Comparison of ENCODE assay signal across 13 cellular contexts in the genomic region with DNA sequence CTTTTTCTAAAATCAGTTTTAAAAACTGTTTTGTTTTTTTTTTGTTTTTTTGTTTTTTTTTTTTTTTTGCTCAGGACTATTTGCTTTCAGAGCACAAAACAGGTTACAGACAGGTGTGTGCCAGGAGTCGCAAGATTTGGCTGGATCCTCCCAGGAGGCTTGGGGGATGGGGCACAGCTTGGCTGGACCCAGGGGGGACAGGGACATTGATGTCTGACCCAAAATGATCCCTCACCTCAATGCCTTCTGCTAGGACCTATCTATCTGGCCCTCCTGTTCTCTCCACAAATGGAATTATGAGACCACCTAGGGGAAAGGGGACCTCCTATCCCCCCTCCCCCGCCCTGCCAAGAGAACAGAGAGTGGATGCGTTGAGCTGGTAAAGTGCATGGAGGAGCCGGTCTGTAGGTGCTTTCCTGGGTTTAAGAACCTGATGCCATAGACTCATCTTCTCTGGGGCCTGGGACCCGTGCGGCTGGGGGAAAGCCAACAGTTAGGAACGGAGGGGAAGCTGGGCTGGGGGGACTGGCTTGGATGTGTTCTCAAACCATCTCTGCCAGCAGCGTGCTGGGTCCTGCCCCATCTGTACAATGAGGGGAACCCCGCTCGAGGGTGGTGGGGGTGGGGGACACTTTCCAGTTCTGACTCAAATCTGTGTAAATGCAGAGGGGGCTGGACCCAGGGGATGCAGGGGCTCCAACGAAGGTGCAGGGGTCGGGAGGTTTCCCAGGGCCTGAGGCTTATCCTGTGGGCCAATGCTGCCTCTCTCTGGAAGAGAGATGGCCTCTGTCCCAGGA. TPM values are rescaled to one million over a fixed set of nuclear protein-coding genes. Genes with fewer than 3 reads are reported as not detected.
A peak's percentile ranks its signal among the peaks of the same experiment; 100 is the strongest.
DNase-seq lines count a peak whose midpoint lies in the region; ATAC-seq, FAIRE-seq and TF ChIP-seq lines count a peak whose summit lies in the region.
"Had no signal": no experiment of that assay in that cellular context is flagged by ENCODE, and none has a peak within 500 bp of the region (broad histone marks: within the 10 kb centered on the region; RNA-seq: fewer than 3 reads in every experiment).

No MANE protein-coding gene starts in this region.

- DNase-seq in right lobe of liver (peak; percentile 1 to 36 (median 31)), HepG2 (ENCODE audit: low spot score) (no peak), islet precursor cell (peak; percentile 41), ureter (ENCODE audit: low spot score) (peak; percentile 38), body of pancreas (no peak), activated gamma-delta T cell treated with Interleukin-2 at 50 U/mL for 16 hours (no peak), KG1 (lab: John Stamatoyannopoulos, UW) (no peak)
- DNase-seq in activated CD4-positive, alpha-beta T cell treated with anti-CD3 and anti-CD28 coated beads, Interleukin-2, amount 50 U/mL, for 48 hours = peak; percentile 21 to 37
- DNase-seq: DMS79, NCI-H146, sigmoid colon, SW 1271 had no signal

- FAIRE-seq in HepG2 (lab: Jason Lieb, UNC) = no peak

- H3K36me3 ChIP-seq in right lobe of liver (no peaks in the 10 kb centered on the region), HepG2 (replicated peaks in 1 of 2; ENCODE audit: control insufficient read depth in 1 of 2, insufficient read depth in 2 of 2, low read length in 2 of 2) (no peaks in the 10 kb centered on the region), body of pancreas (replicated peaks in 1 of 2; ENCODE audit: insufficient read depth in 1 of 2, low read depth in 2 of 2) (no peaks in the 10 kb centered on the region)
- H3K36me3 ChIP-seq: sigmoid colon had no signal

- TF ChIP-seq POLR2A in right lobe of liver (IDR thresholded peaks at IDR 0.05) = no peak
- no peak for TF ChIP-seq POLR2A in HepG2 (IDR thresholded peaks at IDR 0.05; ENCODE audit: insufficient read depth in 1 of 2, low read depth in 2 of 2, low read length in 2 of 2)
- no peak for TF ChIP-seq POLR2A in body of pancreas (IDR thresholded peaks at IDR 0.05)

- TF ChIP-seq CTCF in right lobe of liver (IDR thresholded peaks at IDR 0.05) (no peak), HepG2 (CRISPR knock-in tag; IDR thresholded peaks at IDR 0.05) (no peak), body of pancreas (IDR thresholded peaks at IDR 0.05) (no peak)

- POLR2A ChIA-PET in HepG2 (lab: Yijun Ruan, JAX) = no interaction called here

- H3K9me3 ChIP-seq in right lobe of liver = no peaks in the 10 kb centered on the region
- no peaks in the 10 kb centered on the region for H3K9me3 ChIP-seq in HepG2 (ENCODE audit: low read length)
- no peaks in the 10 kb centered on the region for H3K9me3 ChIP-seq in body of pancreas
- H3K9me3 ChIP-seq: sigmoid colon had no signal

- no peak for TF ChIP-seq RAD21 in HepG2 (CRISPR knock-in tag; IDR thresholded peaks at IDR 0.05)

- intact Hi-C loops in right lobe of liver (cut with DNase I) = loop anchor here in 1 of 2 donors (10.0 kb wide), 1 partner anchor 46 kb away; no protein-coding TSS in a partner anchor
- intact Hi-C loops in HepG2 (cut with micrococcal nuclease; ENCODE audit: unreplicated experiment) = no loop called here
- intact Hi-C loops in body of pancreas (cut with DNase I) = no loop called here

- no peak overlapping the region for H3K27ac ChIP-seq in right lobe of liver
- no peak overlapping the region for H3K27ac ChIP-seq in HepG2 (ENCODE audit: extremely low read length, insufficient read depth, low read length)
- H3K27ac ChIP-seq in body of pancreas = no peak overlapping the region
- H3K27ac ChIP-seq: sigmoid colon had no signal

- H3K9ac ChIP-seq in HepG2 (ENCODE audit: insufficient read depth, low read depth, low read length) = no peak overlapping the region

- TF ChIP-seq EP300 in HepG2 (IDR thresholded peaks at IDR 0.05; ENCODE audit: low read depth in 2 of 2, low read length in 2 of 2) (no peak), HepG2 (CRISPR knock-in tag; IDR thresholded peaks at IDR 0.05; ENCODE audit: borderline replicate concordance) (no peak)

- BruUV-seq in HepG2 (replicated peaks; lab: Mats Ljungman, UMichigan) = no TSS peak

- no peaks in the 10 kb centered on the region for H3K27me3 ChIP-seq in right lobe of liver
- peaks cover 3 to 23% of the 10 kb centered on the region in 2 experiments; a peak in 4 of 5 replicates for H3K27me3 ChIP-seq in HepG2 (ENCODE audit: control insufficient read depth in 1 of 2, insufficient read depth in 2 of 2, low read length in 2 of 2)
- H3K27me3 ChIP-seq in body of pancreas = peaks cover 0 to 4% of the 10 kb centered on the region in 2 donors

- H3K4me1 ChIP-seq in right lobe of liver = no peaks in the 10 kb centered on the region
- no peaks in the 10 kb centered on the region; the same call in 1 of the 2 replicates for H3K4me1 ChIP-seq in HepG2 (ENCODE audit: insufficient read depth, low read length)
- no peaks in the 10 kb centered on the region for H3K4me1 ChIP-seq in body of pancreas
- H3K4me1 ChIP-seq: sigmoid colon had no signal

- 67% methylated on average over 9 of the region's 12 CpGs for WGBS in right lobe of liver (ENCODE audit: insufficient coverage, low coverage, low lambda C conversion rate, missing lambda C conversion rate)
- WGBS in HepG2 (ENCODE audit: low lambda C conversion rate) = 54% methylated on average over 2 of the region's 12 CpGs
- 59 to 69% methylated on average over 11 to 12 of the region's 12 CpGs for WGBS in body of pancreas, 2 donors

- no peaks in the 10 kb centered on the region for H3K79me2 ChIP-seq in HepG2 (ENCODE audit: insufficient read depth, low read length)

- H4K20me1 ChIP-seq in HepG2 (ENCODE audit: insufficient read depth, low read length) = no peaks in the 10 kb centered on the region

- ATAC-seq in right lobe of liver (no peak), HepG2 (no peak), body of pancreas (no peak)
- ATAC-seq: naive thymus-derived CD4-positive, alpha-beta T cell had no signal

- H3K4me3 ChIP-seq in right lobe of liver (no peak overlapping the region), HepG2 (replicated peaks in 1 of 3; ENCODE audit: insufficient read depth in 1 of 3, low read depth in 2 of 3, low read length in 3 of 3) (no peak overlapping the region), body of pancreas (no peak overlapping the region)
- H3K4me3 ChIP-seq: sigmoid colon had no signal

- no peak overlapping the region for H2AFZ ChIP-seq in HepG2 (ENCODE audit: low read length)

- H3K4me2 ChIP-seq in HepG2 (ENCODE audit: low read depth, low read length) = no peak overlapping the region

- in situ Hi-C loops in HepG2 (cut with HindIII; ENCODE audit: extremely low pct_ligation_motif_present, low pct_unique_long_range_greater_than_20kb) = no loop called here

- CTCF ChIA-PET in HepG2 (lab: Yijun Ruan, JAX; ENCODE audit: low intra/inter-chr PET ratio, low total read pairs) = no interaction called here

TF ChIP-seq in HepG2, 621 proteins besides CTCF, POLR2A, EP300 and RAD21:
- TF ChIP-seq FLYWCH1 (CRISPR knock-in tag; IDR thresholded peaks at IDR 0.05) (no peak), ZBTB3 (CRISPR knock-in tag; IDR thresholded peaks at IDR 0.05; ENCODE audit: borderline replicate concordance, low read depth) (no peak), TCF7 (IDR thresholded peaks at IDR 0.05; ENCODE audit: low read depth) (no peak), MAFG (CRISPR knock-in tag; IDR thresholded peaks at IDR 0.05) (no peak), ZNF747 (CRISPR knock-in tag; IDR thresholded peaks at IDR 0.05; ENCODE audit: borderline replicate concordance) (no peak), ZNF788 (CRISPR knock-in tag; IDR thresholded peaks at IDR 0.05; ENCODE audit: borderline replicate concordance) (no peak), ZSCAN22 (CRISPR knock-in tag; IDR thresholded peaks at IDR 0.05) (no peak)

RNA-seq across cellular contexts. Expression of gene RUNX3, which starts 28.9 kb away (rescaled TPM):
- 1 to 10 TPM in 3 of 6 experiments, under 1 TPM in 3; 0.46 to 3.1 (median 0.84) TPM for total RNA-seq in right lobe of liver
- 0.04 TPM in 1 of 2 replicates, not detected in the other for total RNA-seq in HepG2 (2016; rRNA removed; fragmentation: Illumina TruSeq; extraction: Trizol)
- not detected in 2 replicates for total RNA-seq in HepG2 (2016; cell fraction: cytosol; rRNA removed; fragmentation: Illumina TruSeq; extraction: Trizol; ENCODE audit: low read depth)
- 0.04 and 0.06 TPM in 2 replicates for total RNA-seq in HepG2 (2016; cell fraction: insoluble cytoplasmic fraction; rRNA removed; fragmentation: Illumina TruSeq; extraction: Trizol)
- 0.07 TPM in 1 of 2 replicates, not detected in the other for total RNA-seq in HepG2 (2016; cell fraction: membrane; rRNA removed; fragmentation: Illumina TruSeq; extraction: Trizol)
- not detected in 2 replicates for total RNA-seq in HepG2 (2016; cell fraction: nucleus; rRNA removed; fragmentation: Illumina TruSeq; extraction: Trizol)
- 0.17 and 0.22 TPM in 2 replicates for polyA plus RNA-seq in HepG2 (2011; rRNA removed)
- 0.12 and 0.21 TPM in 2 replicates for polyA plus RNA-seq in HepG2 (2011; cell fraction: cytosol; rRNA removed)
- 0.26 and 0.35 TPM in 2 replicates for polyA plus RNA-seq in HepG2 (2011; cell fraction: nucleus; rRNA removed)
- 0.67 and 0.68 TPM in 2 replicates for polyA plus RNA-seq in HepG2 (2012)
- polyA plus RNA-seq in HepG2 (2016; cell fraction: cytosol; fragmentation: Illumina TruSeq; extraction: Trizol; ENCODE audit: low read depth) = 0.07 TPM in 1 of 2 replicates, not detected in the other
- polyA plus RNA-seq in HepG2 (2016; cell fraction: insoluble cytoplasmic fraction; fragmentation: Illumina TruSeq; extraction: Trizol; ENCODE audit: low read depth) = 0.05 and 0.15 TPM in 2 replicates
- polyA plus RNA-seq in HepG2 (2016; cell fraction: membrane; fragmentation: Illumina TruSeq; extraction: Trizol; ENCODE audit: low read depth) = 0.09 and 0.14 TPM in 2 replicates
- polyA plus RNA-seq in HepG2 (2016; cell fraction: nucleus; fragmentation: Illumina TruSeq; extraction: Trizol; ENCODE audit: insufficient read depth, low read depth) = 0.19 TPM in 1 of 2 replicates, not detected in the other
- 0.74 TPM in 1 of 2 replicates, not detected in the other for polyA minus RNA-seq in HepG2 (2011; rRNA and poly(A)+ RNA removed; ENCODE audit: low replicate concordance)
- polyA minus RNA-seq in HepG2 (2011; cell fraction: cytosol; rRNA and poly(A)+ RNA removed) = 0.18 and 0.89 TPM in 2 replicates
- polyA minus RNA-seq in HepG2 (2011; cell fraction: nucleus; rRNA and poly(A)+ RNA removed) = 0.12 TPM in 1 of 2 replicates, not detected in the other
- 5.3 TPM for total RNA-seq in ureter
- under 1 TPM in 1 of 2 donors, not detected in 1; 0.26 TPM for total RNA-seq in body of pancreas

Comparison
In these comparisons a context has a peak if more than half of its experiments do, and no peak if none do; other contexts are left out.
1. DNase-seq: peak in right lobe of liver (3 of 3), activated CD4-positive, alpha-beta T cell treated with anti-CD3 and anti-CD28 coated beads, Interleukin-2, amount 50 U/mL, for 48 hours (2 of 2), islet precursor cell (single experiment) and ureter (single experiment); none in HepG2 (single experiment), body of pancreas (0 of 4), activated gamma-delta T cell treated with Interleukin-2 at 50 U/mL for 16 hours (single experiment) and KG1 (single experiment).